ENCODE assay signal across 8 cellular contexts in genomic region chr5:56950626-56951130, GRCh38. TPM values are rescaled to one million over a fixed set of nuclear protein-coding genes. Genes with fewer than 3 reads are reported as not detected.
DNase-seq lines count a peak whose midpoint lies in the region; ATAC-seq and TF ChIP-seq lines count a peak whose summit lies in the region.

No MANE protein-coding gene starts in this region.

- H3K27me3 Mint-ChIP-seq in activated naive CD8-positive, alpha-beta T cell treated with anti-CD3 and anti-CD28 coated beads, Interleukin-2, amount 10 ng/mL, durations not matched to agents 7 days and 5 days = peaks cover 29% of the 10 kb centered on the region
- H3K27me3 Mint-ChIP-seq in osteocyte (ENCODE audit: unreplicated experiment) = peaks cover 11% of the 10 kb centered on the region

- H3K79me2 ChIP-seq in SU-DHL-6 (ENCODE audit: insufficient read depth, low read length) = peaks cover 5% of the 10 kb centered on the region; the same call in 1 of the 2 replicates

- H3K4me3 ChIP-seq in SU-DHL-6 (ENCODE audit: insufficient read depth, low read length, poor library complexity, severe bottlenecking) (peak overlapping the region; percentile 90), upper lobe of right lung (peak overlapping the region; percentile 82)

- ATAC-seq in GM18907 (IDR thresholded peaks at IDR 0.05; ENCODE audit: unreplicated experiment) (peak; percentile 59), HG03442 (IDR thresholded peaks at IDR 0.05; ENCODE audit: unreplicated experiment) (peak; percentile 36), Right ventricle myocardium superior (ENCODE audit: poor library complexity) (peak; percentile 84), upper lobe of right lung (peak; percentile 68)
- peak; percentile 53 for ATAC-seq in activated naive CD8-positive, alpha-beta T cell treated with anti-CD3 and anti-CD28 coated beads, Interleukin-2, amount 10 ng/mL, durations not matched to agents 7 days and 5 days (ENCODE audit: low read depth)

- H3K36me3 ChIP-seq in SU-DHL-6 (ENCODE audit: low read length) (peaks cover 8% of the 10 kb centered on the region; the same call in 1 of the 2 replicates), upper lobe of right lung (peaks cover 24% of the 10 kb centered on the region)

- no peaks in the 10 kb centered on the region for H3F3A ChIP-seq in SU-DHL-6 (ENCODE audit: insufficient read depth)

- no peaks in the 10 kb centered on the region for H3K9me3 Mint-ChIP-seq in activated naive CD8-positive, alpha-beta T cell treated with anti-CD3 and anti-CD28 coated beads, Interleukin-2, amount 10 ng/mL, durations not matched to agents 7 days and 5 days
- no peaks in the 10 kb centered on the region for H3K9me3 Mint-ChIP-seq in osteocyte (ENCODE audit: unreplicated experiment)

- intact Hi-C loops in Right ventricle myocardium superior (cut with DNase I) = loop anchor here (10.0 kb wide), 1 partner anchor 224 kb away; the partner anchor contains the start of gene GPBP1
- intact Hi-C loops in upper lobe of right lung (cut with DNase I) = no loop called here

- peak overlapping the region; percentile 52 for H2AFZ ChIP-seq in SU-DHL-6 (ENCODE audit: low read depth, low read length, severe bottlenecking)

- POLR2A ChIA-PET in activated naive CD8-positive, alpha-beta T cell treated with anti-CD3 and anti-CD28 coated beads, Interleukin-2, amount 10 ng/mL, durations not matched to agents 7 days and 5 days (lab: Charles Lee) = interaction anchor here (0.8 to 2.2 kb wide), 5 partner anchors 40 to 225 kb away, joined by 3 to 13 read pairs (median 5); partner anchors contain the start of genes GPBP1 and SETD9

- H3K27ac Mint-ChIP-seq in activated naive CD8-positive, alpha-beta T cell treated with anti-CD3 and anti-CD28 coated beads, Interleukin-2, amount 10 ng/mL, durations not matched to agents 7 days and 5 days = peak overlapping the region; percentile 74
- peak overlapping the region; percentile 94 for H3K27ac Mint-ChIP-seq in osteocyte (ENCODE audit: unreplicated experiment)

- H3K9me3 ChIP-seq in SU-DHL-6 (ENCODE audit: insufficient read depth, low read length) (no peaks in the 10 kb centered on the region), upper lobe of right lung (no peaks in the 10 kb centered on the region)

- H4K20me1 ChIP-seq in SU-DHL-6 (ENCODE audit: low read depth, low read length) = no peaks in the 10 kb centered on the region

- peak overlapping the region; percentile 89 for H3K4me3 Mint-ChIP-seq in activated naive CD8-positive, alpha-beta T cell treated with anti-CD3 and anti-CD28 coated beads, Interleukin-2, amount 10 ng/mL, durations not matched to agents 7 days and 5 days
- H3K4me3 Mint-ChIP-seq in osteocyte (ENCODE audit: unreplicated experiment) = peak overlapping the region; percentile 94

- TF ChIP-seq CTCF in SU-DHL-6 (IDR thresholded peaks at IDR 0.05; ENCODE audit: insufficient read depth, low read length, poor library complexity, severe bottlenecking) (no peak), osteocyte (IDR thresholded peaks at IDR 0.05) (no peak), upper lobe of right lung (IDR thresholded peaks at IDR 0.05) (no peak)

- H3K4me2 ChIP-seq in SU-DHL-6 (ENCODE audit: low read depth, low read length, poor library complexity, severe bottlenecking) = peak overlapping the region; percentile 86

- H3K27ac ChIP-seq in SU-DHL-6 (ENCODE audit: low read depth, low read length) (peak overlapping the region; percentile 34; the same call in 1 of the 2 replicates), upper lobe of right lung (peak overlapping the region; percentile 38)

- peaks cover 14% of the 10 kb centered on the region for H3K4me1 Mint-ChIP-seq in activated naive CD8-positive, alpha-beta T cell treated with anti-CD3 and anti-CD28 coated beads, Interleukin-2, amount 10 ng/mL, durations not matched to agents 7 days and 5 days
- H3K4me1 Mint-ChIP-seq in osteocyte (ENCODE audit: unreplicated experiment) = peaks cover 18% of the 10 kb centered on the region

- peak; percentile 82 for DNase-seq in AG08396 (ENCODE audit: low spot score)
- DNase-seq in activated naive CD8-positive, alpha-beta T cell treated with anti-CD3 and anti-CD28 coated beads, Interleukin-2, amount 10 ng/mL, durations not matched to agents 7 days and 5 days = peak; percentile 63
- peak; percentile 84 for DNase-seq in Right ventricle myocardium superior
- DNase-seq in osteocyte (ENCODE audit: extremely low spot score, unreplicated experiment) = peak; percentile 87
- DNase-seq in upper lobe of right lung = peak; percentile 81

- H3K4me1 ChIP-seq in upper lobe of right lung = peaks cover 9% of the 10 kb centered on the region

- H3K36me3 Mint-ChIP-seq in activated naive CD8-positive, alpha-beta T cell treated with anti-CD3 and anti-CD28 coated beads, Interleukin-2, amount 10 ng/mL, durations not matched to agents 7 days and 5 days = peaks cover 1% of the 10 kb centered on the region
- H3K36me3 Mint-ChIP-seq in osteocyte (ENCODE audit: unreplicated experiment) = peaks cover 6% of the 10 kb centered on the region

- H3K9me2 ChIP-seq in SU-DHL-6 (replicated peaks; ENCODE audit: insufficient read depth, low read length) = no peaks in the 10 kb centered on the region

- peak overlapping the region; percentile 83 for H3K9ac ChIP-seq in SU-DHL-6 (ENCODE audit: low read length)

- no peaks in the 10 kb centered on the region for H3K27me3 ChIP-seq in SU-DHL-6 (ENCODE audit: low read length)
- no peaks in the 10 kb centered on the region for H3K27me3 ChIP-seq in upper lobe of right lung

RNA-seq across cellular contexts. Expression of gene MIER3, which starts 1.2 kb away (rescaled TPM):
- 10 to 100 TPM; 25.6 to 25.8 TPM for total RNA-seq in activated naive CD8-positive, alpha-beta T cell treated with anti-CD3 and anti-CD28 coated beads, Interleukin-2, amount 10 ng/mL, durations not matched to agents 7 days and 5 days
- total RNA-seq in Right ventricle myocardium superior (14.7 TPM), osteocyte (22.4 and 22.6 TPM in 2 replicates), upper lobe of right lung (19.7 TPM)

RNA-seq across cellular contexts. Expression of gene SETD9, which starts 41.3 kb away (rescaled TPM):
- total RNA-seq in activated naive CD8-positive, alpha-beta T cell treated with anti-CD3 and anti-CD28 coated beads, Interleukin-2, amount 10 ng/mL, durations not matched to agents 7 days and 5 days = 1 to 10 TPM; 7.0 to 8.9 TPM
- total RNA-seq in Right ventricle myocardium superior (17.4 TPM), osteocyte (10.1 and 11.0 TPM in 2 replicates), upper lobe of right lung (10.1 TPM)

Comparison
In these comparisons a context has a peak if more than half of its experiments do, and no peak if none do; other contexts are left out.
1. Peak in every context shown above with its lines: DNase-seq, ATAC-seq, H3K4me3 ChIP-seq and H3K27ac ChIP-seq.